ENCODE assay signal across 8 cellular contexts in the genomic region with DNA sequence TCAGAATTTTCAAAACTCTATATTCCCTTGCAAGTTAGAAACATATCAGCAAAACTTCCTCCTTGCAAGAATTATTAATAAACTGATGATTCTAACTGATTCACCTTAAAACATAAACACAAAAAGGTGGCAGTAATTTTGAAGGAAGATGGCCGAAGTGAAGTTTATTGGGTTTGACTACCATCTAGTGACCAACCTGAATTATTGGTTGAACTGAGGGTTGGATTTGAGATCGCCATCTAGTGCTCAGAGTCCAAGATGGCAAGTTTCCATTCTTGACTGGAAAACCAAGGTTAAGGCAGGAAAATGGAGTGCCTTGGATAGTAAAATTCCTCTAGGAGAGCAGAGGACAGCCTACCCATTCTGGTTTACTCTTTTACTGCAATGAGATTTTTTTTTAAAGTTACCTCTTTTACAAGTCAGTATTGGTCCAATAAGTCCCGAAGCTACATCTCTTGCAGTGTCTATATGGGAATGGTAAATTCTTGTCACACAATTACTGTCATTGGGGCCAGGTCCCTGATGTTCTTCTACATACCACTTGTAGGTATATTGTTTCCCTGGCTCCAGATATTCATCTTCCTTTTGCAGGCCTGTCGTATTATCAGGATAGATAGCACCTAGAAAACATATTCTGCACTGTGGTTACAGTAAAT. TPM values are rescaled to one million over a fixed set of nuclear protein-coding genes. Genes with fewer than 3 reads are reported as not detected.
DNase-seq lines count a peak whose midpoint lies in the region; ATAC-seq and TF ChIP-seq lines count a peak whose summit lies in the region.

No MANE protein-coding gene starts in this region.

- peak; percentile 81 for DNase-seq in activated CD4-positive, alpha-beta T cell treated with anti-CD3 and anti-CD28 coated beads, Interleukin-2, amount 10 ng/mL, durations not matched to agents 24 days and 14 days
- no peak for DNase-seq in activated CD4-positive, alpha-beta T cell treated with anti-CD3 and anti-CD28 coated beads for 1 hour
- DNase-seq in NCI-H510A treated with DMSO at 0.1 percent for 48 hours (lab: John Stamatoyannopoulos, UW) = peak; percentile 80
- DNase-seq in adipocyte (ENCODE audit: low read depth) = peak; percentile 94
- DNase-seq in left ventricle myocardium inferior = no peak
- peak; percentile 78 for DNase-seq in putamen (ENCODE audit: low spot score)

- peaks cover 32% of the 10 kb centered on the region for H3K4me1 ChIP-seq in adipocyte (ENCODE audit: control insufficient read depth, insufficient read depth, low read length)
- peaks cover 19% of the 10 kb centered on the region for H3K4me1 ChIP-seq in left ventricle myocardium inferior

- H3K36me3 Mint-ChIP-seq in activated CD4-positive, alpha-beta T cell treated with anti-CD3 and anti-CD28 coated beads, Interleukin-2, amount 10 ng/mL, durations not matched to agents 24 days and 14 days (ENCODE audit: low read depth) = no peaks in the 10 kb centered on the region

- intact Hi-C loops in activated CD4-positive, alpha-beta T cell treated with anti-CD3 and anti-CD28 coated beads, Interleukin-2, amount 10 ng/mL, durations not matched to agents 24 days and 14 days (cut with micrococcal nuclease) = loop anchor here (1.0 to 5.0 kb wide), 3 partner anchors 71 to 318 kb away; no protein-coding TSS in a partner anchor
- intact Hi-C loops in left ventricle myocardium inferior (cut with micrococcal nuclease) = loop anchor here (2.0 to 5.0 kb wide), 2 partner anchors 152 to 316 kb away; no protein-coding TSS in a partner anchor

- H3K36me3 ChIP-seq in adipocyte (ENCODE audit: control insufficient read depth, insufficient read depth, low read length, severe bottlenecking) = no peaks in the 10 kb centered on the region
- no peaks in the 10 kb centered on the region for H3K36me3 ChIP-seq in left ventricle myocardium inferior

- H3K4me1 Mint-ChIP-seq in activated CD4-positive, alpha-beta T cell treated with anti-CD3 and anti-CD28 coated beads, Interleukin-2, amount 10 ng/mL, durations not matched to agents 24 days and 14 days = peaks cover 12% of the 10 kb centered on the region

- H3K27ac ChIP-seq in left ventricle myocardium inferior (replicated peaks) = peak overlapping the region; percentile 57

- H3K27me3 ChIP-seq in adipocyte (replicated peaks; ENCODE audit: control insufficient read depth, insufficient read depth, low read length) = no peaks in the 10 kb centered on the region
- H3K27me3 ChIP-seq in left ventricle myocardium inferior (ENCODE audit: low read depth) = no peaks in the 10 kb centered on the region

- H3K9me3 ChIP-seq in adipocyte (ENCODE audit: control insufficient read depth, low read length) (no peaks in the 10 kb centered on the region), left ventricle myocardium inferior (replicated peaks) (no peaks in the 10 kb centered on the region)

- H3K4me3 ChIP-seq in adipocyte (ENCODE audit: low read length) (no peak overlapping the region), left ventricle myocardium inferior (no peak overlapping the region)

- peaks cover 17% of the 10 kb centered on the region for H3K27me3 Mint-ChIP-seq in activated CD4-positive, alpha-beta T cell treated with anti-CD3 and anti-CD28 coated beads, Interleukin-2, amount 10 ng/mL, durations not matched to agents 24 days and 14 days

- H3K9ac ChIP-seq in adipocyte (ENCODE audit: low read length) = peak overlapping the region; percentile 60

- peak; percentile 63 for ATAC-seq in GM21390 (IDR thresholded peaks at IDR 0.05; ENCODE audit: unreplicated experiment)
- ATAC-seq in HG03575 (IDR thresholded peaks at IDR 0.05; ENCODE audit: extremely low read depth, insufficient number of reproducible peaks, low FRiP score, unreplicated experiment) = peak; percentile 64

- H3K27ac Mint-ChIP-seq in activated CD4-positive, alpha-beta T cell treated with anti-CD3 and anti-CD28 coated beads, Interleukin-2, amount 10 ng/mL, durations not matched to agents 24 days and 14 days = no peak overlapping the region

- no peak overlapping the region for H3K4me3 Mint-ChIP-seq in activated CD4-positive, alpha-beta T cell treated with anti-CD3 and anti-CD28 coated beads, Interleukin-2, amount 10 ng/mL, durations not matched to agents 24 days and 14 days

- no peaks in the 10 kb centered on the region for H3K9me3 Mint-ChIP-seq in activated CD4-positive, alpha-beta T cell treated with anti-CD3 and anti-CD28 coated beads, Interleukin-2, amount 10 ng/mL, durations not matched to agents 24 days and 14 days

- TF ChIP-seq CTCF in left ventricle myocardium inferior (IDR thresholded peaks at IDR 0.05; ENCODE audit: borderline replicate concordance) = peak; percentile 97

RNA-seq across cellular contexts. Expression of a gene that starts 51.6 kb away (rescaled TPM):
- not detected in 2 replicates for total RNA-seq in activated CD4-positive, alpha-beta T cell treated with anti-CD3 and anti-CD28 coated beads, Interleukin-2, amount 10 ng/mL, durations not matched to agents 24 days and 14 days
- 6.2 TPM for total RNA-seq in left ventricle myocardium inferior

Comparison
In these comparisons a context has a peak if more than half of its experiments do, and no peak if none do; other contexts are left out.
1. DNase-seq: peak in activated CD4-positive, alpha-beta T cell treated with anti-CD3 and anti-CD28 coated beads, Interleukin-2, amount 10 ng/mL, durations not matched to agents 24 days and 14 days (single experiment), NCI-H510A treated with DMSO at 0.1 percent for 48 hours (single experiment), adipocyte (single experiment) and putamen (single experiment); none in activated CD4-positive, alpha-beta T cell treated with anti-CD3 and anti-CD28 coated beads for 1 hour (single experiment) and left ventricle myocardium inferior (single experiment).